Comparison of ENCODE assay signal across 16 cellular contexts in genomic region chr14:22845821-22846625, GRCh38. TPM values are rescaled to one million over a fixed set of nuclear protein-coding genes. Genes with fewer than 3 reads are reported as not detected.
DNase-seq lines count a peak whose midpoint lies in the region; ATAC-seq and TF ChIP-seq lines count a peak whose summit lies in the region.
"Had no signal": no experiment of that assay in that cellular context is flagged by ENCODE, and none has a peak within 500 bp of the region (broad histone marks: within the 10 kb centered on the region; RNA-seq: fewer than 3 reads in every experiment).

No MANE protein-coding gene starts in this region.

- DNase-seq in GM13976 (ENCODE audit: low spot score) (peak; percentile 32), coronary artery (ENCODE audit: low spot score) (no peak), SHP77 treated with DMSO at 0.1 percent for 48 hours (lab: John Stamatoyannopoulos, UW) (no peak)
- DNase-seq in activated T-cell treated with anti-CD3 and anti-CD28 coated beads, Interleukin-2, amount 50 U/mL, for 24 hours: no peak
- no peak for DNase-seq in activated CD4-positive, alpha-beta T cell treated with anti-CD3 and anti-CD28 coated beads, Interleukin-2, amount 10 ng/mL, durations not matched to agents 24 days and 14 days
- DNase-seq: activated CD4-positive, CD25-positive, alpha-beta regulatory T cell; activated CD8-positive, alpha-beta memory T cell treated with anti-CD3 and anti-CD28 coated beads, Interleukin-2, amount 50 U/mL, for 4 hours; NCI-H1436; NCI-H524 treated with DMSO at 0.1 percent for 48 hours; stimulated activated naive CD4-positive, alpha-beta T cell treated with Interleukin-2 at 50 U/mL for 16 hours; T-helper 1 cell had no signal

- no peak for ATAC-seq in stimulated activated memory B cell treated with anti-CD40 and anti-IgM and Interleukin-4, amounts not matched to agents 10 μg/mL and 1 μg/mL and 100 μg/mL, for 72 hours
- ATAC-seq in HG03196 (IDR thresholded peaks at IDR 0.05; ENCODE audit: unreplicated experiment): no peak
- ATAC-seq: esophagus mucosa had no signal

- H3K4me3 Mint-ChIP-seq in stimulated activated memory B cell treated with anti-CD40 and anti-IgM and Interleukin-4, amounts not matched to agents 10 μg/mL and 1 μg/mL and 100 μg/mL, for 72 hours: no peak overlapping the region
- H3K4me3 Mint-ChIP-seq in activated T-cell treated with anti-CD3 and anti-CD28 coated beads, Interleukin-2, amount 50 U/mL, for 24 hours: no peak overlapping the region
- no peak overlapping the region for H3K4me3 Mint-ChIP-seq in activated CD4-positive, alpha-beta T cell treated with anti-CD3 and anti-CD28 coated beads, Interleukin-2, amount 10 ng/mL, durations not matched to agents 24 days and 14 days

- H3K9me3 ChIP-seq in muscle layer of duodenum (ENCODE audit: control insufficient read depth in 1 of 2, low read length in 2 of 2): no peaks in the 10 kb centered on the region

- peaks cover 19% of the 10 kb centered on the region for H3K4me1 Mint-ChIP-seq in stimulated activated memory B cell treated with anti-CD40 and anti-IgM and Interleukin-4, amounts not matched to agents 10 μg/mL and 1 μg/mL and 100 μg/mL, for 72 hours
- H3K4me1 Mint-ChIP-seq in activated T-cell treated with anti-CD3 and anti-CD28 coated beads, Interleukin-2, amount 50 U/mL, for 24 hours (ENCODE audit: low read depth): peaks cover 4% of the 10 kb centered on the region
- peaks cover under 1% of the 10 kb centered on the region for H3K4me1 Mint-ChIP-seq in activated CD4-positive, alpha-beta T cell treated with anti-CD3 and anti-CD28 coated beads, Interleukin-2, amount 10 ng/mL, durations not matched to agents 24 days and 14 days

- H3K4me3 ChIP-seq in coronary artery (no peak overlapping the region), muscle layer of duodenum (ENCODE audit: low read depth in 1 of 2, low read length in 2 of 2) (no peak overlapping the region)

- intact Hi-C loops in activated CD4-positive, alpha-beta T cell treated with anti-CD3 and anti-CD28 coated beads, Interleukin-2, amount 10 ng/mL, durations not matched to agents 24 days and 14 days (cut with micrococcal nuclease): no loop called here

- H3K27me3 Mint-ChIP-seq in stimulated activated memory B cell treated with anti-CD40 and anti-IgM and Interleukin-4, amounts not matched to agents 10 μg/mL and 1 μg/mL and 100 μg/mL, for 72 hours: peaks cover 25% of the 10 kb centered on the region
- peaks cover 37% of the 10 kb centered on the region for H3K27me3 Mint-ChIP-seq in activated T-cell treated with anti-CD3 and anti-CD28 coated beads, Interleukin-2, amount 50 U/mL, for 24 hours
- H3K27me3 Mint-ChIP-seq in activated CD4-positive, alpha-beta T cell treated with anti-CD3 and anti-CD28 coated beads, Interleukin-2, amount 10 ng/mL, durations not matched to agents 24 days and 14 days: peaks cover 5% of the 10 kb centered on the region

- no peaks in the 10 kb centered on the region for H3K27me3 ChIP-seq in muscle layer of duodenum (ENCODE audit: low read depth, low read length)

- TF ChIP-seq CTCF in GM13976 (IDR thresholded peaks at IDR 0.05; ENCODE audit: borderline replicate concordance, control extremely low read depth, extremely low read depth, insufficient read depth, missing control alignments) (no peak), coronary artery (IDR thresholded peaks at IDR 0.05) (no peak)

- H3K4me1 ChIP-seq in muscle layer of duodenum (ENCODE audit: control insufficient read depth in 1 of 2, insufficient read depth in 2 of 2, low read length in 2 of 2): peaks cover 11 to 54% of the 10 kb centered on the region in 2 donors

- peaks cover 47 to 59% of the 10 kb centered on the region in 2 donors for H3K36me3 ChIP-seq in muscle layer of duodenum (ENCODE audit: control insufficient read depth in 1 of 2, insufficient read depth in 2 of 2, low read length in 2 of 2)

- no peaks in the 10 kb centered on the region for H3K36me3 Mint-ChIP-seq in stimulated activated memory B cell treated with anti-CD40 and anti-IgM and Interleukin-4, amounts not matched to agents 10 μg/mL and 1 μg/mL and 100 μg/mL, for 72 hours
- no peaks in the 10 kb centered on the region for H3K36me3 Mint-ChIP-seq in activated T-cell treated with anti-CD3 and anti-CD28 coated beads, Interleukin-2, amount 50 U/mL, for 24 hours (ENCODE audit: low read depth)
- no peaks in the 10 kb centered on the region for H3K36me3 Mint-ChIP-seq in activated CD4-positive, alpha-beta T cell treated with anti-CD3 and anti-CD28 coated beads, Interleukin-2, amount 10 ng/mL, durations not matched to agents 24 days and 14 days (ENCODE audit: low read depth)

- peak overlapping the region; percentile 77 for H3K27ac Mint-ChIP-seq in stimulated activated memory B cell treated with anti-CD40 and anti-IgM and Interleukin-4, amounts not matched to agents 10 μg/mL and 1 μg/mL and 100 μg/mL, for 72 hours
- no peak overlapping the region for H3K27ac Mint-ChIP-seq in activated T-cell treated with anti-CD3 and anti-CD28 coated beads, Interleukin-2, amount 50 U/mL, for 24 hours
- H3K27ac Mint-ChIP-seq in activated CD4-positive, alpha-beta T cell treated with anti-CD3 and anti-CD28 coated beads, Interleukin-2, amount 10 ng/mL, durations not matched to agents 24 days and 14 days: no peak overlapping the region

- peak overlapping the region; percentile 90 to 94 for H3K27ac ChIP-seq in coronary artery
- peak overlapping the region; percentile 29 for H3K27ac ChIP-seq in muscle layer of duodenum (ENCODE audit: low read length)
- H3K27ac ChIP-seq: KMS-11 had no signal

- in situ Hi-C loops in GM13976 (cut with MboI; ENCODE audit: low sequenced_read_pairs, unreplicated experiment): no loop called here

- H3K9me3 Mint-ChIP-seq in stimulated activated memory B cell treated with anti-CD40 and anti-IgM and Interleukin-4, amounts not matched to agents 10 μg/mL and 1 μg/mL and 100 μg/mL, for 72 hours: no peaks in the 10 kb centered on the region
- H3K9me3 Mint-ChIP-seq in activated T-cell treated with anti-CD3 and anti-CD28 coated beads, Interleukin-2, amount 50 U/mL, for 24 hours: no peaks in the 10 kb centered on the region
- H3K9me3 Mint-ChIP-seq in activated CD4-positive, alpha-beta T cell treated with anti-CD3 and anti-CD28 coated beads, Interleukin-2, amount 10 ng/mL, durations not matched to agents 24 days and 14 days: no peaks in the 10 kb centered on the region

RNA-seq across cellular contexts. Expression of gene MMP14, which starts 9.6 kb away (rescaled TPM):
- total RNA-seq in activated CD4-positive, alpha-beta T cell treated with anti-CD3 and anti-CD28 coated beads, Interleukin-2, amount 10 ng/mL, durations not matched to agents 24 days and 14 days: 2.1 and 3.2 TPM in 2 replicates

RNA-seq across cellular contexts. Expression of gene MRPL52, which starts 16.3 kb away (rescaled TPM):
- total RNA-seq in activated CD4-positive, alpha-beta T cell treated with anti-CD3 and anti-CD28 coated beads, Interleukin-2, amount 10 ng/mL, durations not matched to agents 24 days and 14 days: 189 and 194 TPM in 2 replicates

RNA-seq across cellular contexts. Expression of gene LRP10, which starts 25.5 kb away (rescaled TPM):
- total RNA-seq in activated CD4-positive, alpha-beta T cell treated with anti-CD3 and anti-CD28 coated beads, Interleukin-2, amount 10 ng/mL, durations not matched to agents 24 days and 14 days: 34.2 and 35.2 TPM in 2 replicates

RNA-seq across cellular contexts. Expression of gene SLC7A7, which starts 30.8 kb away (rescaled TPM):
- 0.40 TPM in 1 of 2 replicates, not detected in the other for total RNA-seq in activated CD4-positive, alpha-beta T cell treated with anti-CD3 and anti-CD28 coated beads, Interleukin-2, amount 10 ng/mL, durations not matched to agents 24 days and 14 days

RNA-seq across cellular contexts. Expression of gene REM2, which starts 37.0 kb away (rescaled TPM):
- total RNA-seq in activated CD4-positive, alpha-beta T cell treated with anti-CD3 and anti-CD28 coated beads, Interleukin-2, amount 10 ng/mL, durations not matched to agents 24 days and 14 days: 0.28 and 0.33 TPM in 2 replicates
